Comparison of ENCODE assay signal across 19 cellular contexts in the genomic region with DNA sequence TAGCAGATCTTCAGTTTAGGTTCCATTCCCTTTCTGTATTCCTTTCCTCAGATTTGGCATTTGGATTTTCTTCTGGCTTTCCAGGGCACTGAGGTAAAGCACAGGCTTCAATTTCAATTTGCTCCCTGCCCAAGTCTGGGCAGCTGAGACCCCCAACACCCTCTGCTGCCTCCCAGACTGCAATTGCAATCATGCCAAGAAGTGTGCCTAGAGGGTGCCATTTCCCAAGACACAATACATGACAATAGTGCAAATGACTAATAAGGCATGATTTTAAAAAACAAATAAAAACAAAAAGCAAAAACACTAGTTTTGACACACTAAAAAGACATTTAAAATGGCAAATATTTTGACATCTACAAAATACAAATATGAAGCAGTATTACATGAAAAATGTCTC.
DNase-seq lines count a peak whose midpoint lies in the region; ATAC-seq, FAIRE-seq and TF ChIP-seq lines count a peak whose summit lies in the region.
"Had no signal": no experiment of that assay in that cellular context is flagged by ENCODE, and none has a peak within 500 bp of the region (broad histone marks: within the 10 kb centered on the region; RNA-seq: fewer than 3 reads in every experiment).

No MANE protein-coding gene starts in this region.

- H3K4me3 ChIP-seq in Loucy (ENCODE audit: low read length, poor library complexity, severe bottlenecking) (no peak overlapping the region), H1 (ENCODE audit: extremely low read depth in 1 of 4, insufficient read depth in 2 of 4, low read depth in 3 of 4, low read length in 4 of 4) (no peak overlapping the region), neural progenitor cell (no peak overlapping the region)
- H3K4me3 ChIP-seq: GM23338 had no signal

- H3K36me3 Mint-ChIP-seq in H9 (ENCODE audit: insufficient read depth in 1 of 3, low read depth in 3 of 3) (no peaks in the 10 kb centered on the region), neural progenitor cell (no peaks in the 10 kb centered on the region)
- no peaks in the 10 kb centered on the region for H3K36me3 Mint-ChIP-seq in CD4-positive, alpha-beta T cell (ENCODE audit: low read depth)
- H3K36me3 Mint-ChIP-seq: CD8-positive, alpha-beta T cell had no signal

- H3K27ac Mint-ChIP-seq in H9 (0 out of 7 replicates have a peak overlapping the region, but pooled peaks of 1 of the 3 experiments have one; percentile 55), neural progenitor cell (no peak overlapping the region)
- H3K27ac Mint-ChIP-seq in CD4-positive, alpha-beta T cell: no peak overlapping the region
- H3K27ac Mint-ChIP-seq: CD8-positive, alpha-beta T cell; GM23338 had no signal

- H2AK5ac ChIP-seq in H9 (ENCODE audit: insufficient read length, low read length) (no peak overlapping the region), H1 (ENCODE audit: low read depth, low read length) (no peak overlapping the region)

- H2BK20ac ChIP-seq in H9 (ENCODE audit: low read depth, low read length, poor library complexity, severe bottlenecking) (no peak overlapping the region), H1 (ENCODE audit: low read length) (no peak overlapping the region)

- no peak overlapping the region for H3K18ac ChIP-seq in H9 (ENCODE audit: insufficient read length, low read depth, low read length)
- no peak overlapping the region for H3K18ac ChIP-seq in H1 (ENCODE audit: extremely low read depth, low read length)

- H2BK15ac ChIP-seq in H9 (ENCODE audit: low read depth, low read length) (no peak overlapping the region), H1 (ENCODE audit: low read length) (no peak overlapping the region)

- H3K4me1 Mint-ChIP-seq in H9 (no peaks in the 10 kb centered on the region), neural progenitor cell (peaks cover 8% of the 10 kb centered on the region)
- H3K4me1 Mint-ChIP-seq in CD4-positive, alpha-beta T cell (ENCODE audit: low read depth): peaks cover 15% of the 10 kb centered on the region
- H3K4me1 Mint-ChIP-seq: GM23338 had no signal

- no peak overlapping the region for H3K23ac ChIP-seq in H9 (ENCODE audit: insufficient read length, low read depth, low read length)
- no peak overlapping the region for H3K23ac ChIP-seq in H1 (ENCODE audit: insufficient read length)

- H3K4me1 ChIP-seq in H9 (ENCODE audit: insufficient read depth, low read length) (no peaks in the 10 kb centered on the region), Loucy (ENCODE audit: insufficient read depth, low read length, poor library complexity, severe bottlenecking) (no peaks in the 10 kb centered on the region), H1 (replicated peaks in 1 of 4; ENCODE audit: control insufficient read depth in 3 of 4, insufficient read depth in 4 of 4, low read length in 3 of 4) (no peaks in the 10 kb centered on the region), neural progenitor cell (peaks cover 14% of the 10 kb centered on the region)
- H3K4me1 ChIP-seq: Caco-2 had no signal

- POLR2A ChIA-PET in H1 (lab: Charles Lee; ENCODE audit: partially characterized antibody): no interaction called here
- POLR2A ChIA-PET in CD4-positive, alpha-beta T cell (lab: Charles Lee): no interaction called here

- H2BK5ac ChIP-seq in H9 (ENCODE audit: insufficient read length, low read length) (no peak overlapping the region), H1 (ENCODE audit: low read depth, low read length) (no peak overlapping the region)

- CTCF ChIA-PET in H1 (lab: Charles Lee; ENCODE audit: partially characterized antibody): interaction anchor here (1.2 kb wide), 2 partner anchors 10 to 52 kb away, joined by 3 read pairs; no protein-coding TSS in a partner anchor
- CTCF ChIA-PET in CD4-positive, alpha-beta T cell (lab: Charles Lee): no interaction called here

- H2AFZ ChIP-seq in H9 (ENCODE audit: low read length): no peak overlapping the region
- no peak overlapping the region for H2AFZ ChIP-seq in Loucy (ENCODE audit: low read length)
- H2AFZ ChIP-seq in H1 (ENCODE audit: low read length): no peak overlapping the region
- H2AFZ ChIP-seq in neural progenitor cell (replicated peaks): no peak overlapping the region
- H2AFZ ChIP-seq: GM23338 had no signal

- FAIRE-seq in H1 (lab: Jason Lieb, UNC): no peak
- FAIRE-seq: GM19239, H54 had no signal

- H3K36me3 ChIP-seq in Loucy (ENCODE audit: insufficient read depth, low read length) (no peaks in the 10 kb centered on the region), H1 (ENCODE audit: control insufficient read depth in 2 of 4, insufficient read depth in 4 of 4, low read length in 3 of 4) (no peaks in the 10 kb centered on the region), neural progenitor cell (no peaks in the 10 kb centered on the region)

- H3K4me3 Mint-ChIP-seq in H9 (no peak overlapping the region), neural progenitor cell (no peak overlapping the region)
- no peak overlapping the region for H3K4me3 Mint-ChIP-seq in CD4-positive, alpha-beta T cell
- H3K4me3 Mint-ChIP-seq: CD8-positive, alpha-beta T cell; GM23338 had no signal

- H3T11ph ChIP-seq in H9 (ENCODE audit: low read length): no peak overlapping the region

- H3K27me3 Mint-ChIP-seq in H9 (ENCODE audit: low read depth): no peaks in the 10 kb centered on the region; the same call in 1 of the 2 replicates
- no peaks in the 10 kb centered on the region for H3K27me3 Mint-ChIP-seq in neural progenitor cell (ENCODE audit: insufficient read depth, low read depth)
- H3K27me3 Mint-ChIP-seq in CD4-positive, alpha-beta T cell: no peaks in the 10 kb centered on the region

- no peaks in the 10 kb centered on the region for H3K9me2 ChIP-seq in Loucy (replicated peaks; ENCODE audit: low read depth, low read length)

- intact Hi-C loops in CD4-positive, alpha-beta T cell (cut with DNase I, micrococcal nuclease): no loop called here

- H3K56ac ChIP-seq in H9 (ENCODE audit: insufficient read length, low read depth, low read length) (no peak overlapping the region), H1 (replicated peaks; ENCODE audit: insufficient read length, low read depth, low read length) (no peak overlapping the region)

- no peak for TF ChIP-seq POLR2A in H1 (IDR thresholded peaks at IDR 0.05; ENCODE audit: control extremely low read depth in 1 of 2, low read depth in 2 of 2, low read length in 2 of 2)

- no peak overlapping the region for H3K14ac ChIP-seq in H9 (ENCODE audit: insufficient read depth, low read length)
- no peak overlapping the region for H3K14ac ChIP-seq in H1 (ENCODE audit: insufficient read length)

- H2BK12ac ChIP-seq in H9 (ENCODE audit: insufficient read length, low read depth, low read length) (no peak overlapping the region), H1 (ENCODE audit: low read depth, low read length) (no peak overlapping the region)

- H4K91ac ChIP-seq in H9 (ENCODE audit: insufficient read length, low read depth, low read length): no peak overlapping the region
- no peak overlapping the region for H4K91ac ChIP-seq in H1 (replicated peaks; ENCODE audit: insufficient read length, low read length)

- ATAC-seq in HG02610 (IDR thresholded peaks at IDR 0.05; ENCODE audit: unreplicated experiment): no peak
- ATAC-seq in CD4-positive, alpha-beta T cell (ENCODE audit: poor library complexity): no peak
- ATAC-seq: CD8-positive, alpha-beta T cell; GM23338 had no signal

- peak; percentile 23; the same call in 1 of the 3 replicates for TF ChIP-seq CTCF in H9 (conservative IDR thresholded peaks at IDR 0.05)
- TF ChIP-seq CTCF in Loucy (conservative IDR thresholded peaks at IDR 0.05; ENCODE audit: low read length): peak; percentile 39
- no peak for TF ChIP-seq CTCF in H1 (IDR thresholded peaks at IDR 0.05; ENCODE audit: control extremely low read depth in 1 of 3, insufficient read depth in 1 of 3, low read depth in 1 of 3, low read length in 3 of 3)
- peak; percentile 10 for TF ChIP-seq CTCF in neural progenitor cell (IDR thresholded peaks at IDR 0.05)
- TF ChIP-seq CTCF in CD4-positive, alpha-beta T cell (IDR thresholded peaks at IDR 0.05): no peak

- H3K9me3 ChIP-seq in H9 (ENCODE audit: control insufficient read depth, low read depth, low read length) (no peaks in the 10 kb centered on the region), Loucy (ENCODE audit: insufficient read depth, low read depth, low read length) (no peaks in the 10 kb centered on the region), H1 (ENCODE audit: insufficient read depth in 2 of 2, low read depth in 1 of 2, low read length in 1 of 2) (no peaks in the 10 kb centered on the region), neural progenitor cell (ENCODE audit: low read depth) (no peaks in the 10 kb centered on the region)
- H3K9me3 ChIP-seq in CD4-positive, alpha-beta T cell (ENCODE audit: control insufficient read depth, low read length): no peaks in the 10 kb centered on the region
- H3K9me3 ChIP-seq: Caco-2 had no signal

- no peaks in the 10 kb centered on the region for H3K27me3 ChIP-seq in H9 (ENCODE audit: insufficient read depth, low read length)
- no peaks in the 10 kb centered on the region for H3K27me3 ChIP-seq in Loucy (ENCODE audit: insufficient read depth, low read length, poor library complexity, severe bottlenecking)
- H3K27me3 ChIP-seq in H1 (replicated peaks in 1 of 4; ENCODE audit: control insufficient read depth in 3 of 4, extremely low read depth in 1 of 4, insufficient read depth in 3 of 4, low read length in 3 of 4): no peaks in the 10 kb centered on the region; a peak in 1 of 7 replicates
- H3K27me3 ChIP-seq in neural progenitor cell: no peaks in the 10 kb centered on the region
- no peaks in the 10 kb centered on the region for H3K27me3 ChIP-seq in CD4-positive, alpha-beta T cell (ENCODE audit: control insufficient read depth, insufficient read depth, low read length)

- H3F3A ChIP-seq in Loucy (ENCODE audit: low read depth) (no peaks in the 10 kb centered on the region), neural progenitor cell (ENCODE audit: low read depth) (no peaks in the 10 kb centered on the region)

- H4K5ac ChIP-seq in H9 (ENCODE audit: insufficient read length, low read depth, low read length) (no peak overlapping the region), H1 (ENCODE audit: insufficient read length, low read depth, low read length) (no peak overlapping the region)

- no peak for DNase-seq in H9
- no peak for DNase-seq in H1 (ENCODE audit: low read depth in 1 of 2, low spot score in 2 of 2)
- DNase-seq in neural progenitor cell (ENCODE audit: low spot score): no peak
- DNase-seq in NCI-H1436 treated with DMSO at 0.1 percent for 48 hours (lab: John Stamatoyannopoulos, UW): no peak
- no peak for DNase-seq in T-helper 9 cell
- DNase-seq in CD4-positive, alpha-beta T cell: no peak
- DNase-seq: C1 segment of cervical spinal cord; Caco-2; CD8-positive, alpha-beta T cell; DMS 273 treated with DMSO at 0.1 percent for 48 hours; DMS53; DMS79 treated with DMSO at 0.1 percent for 48 hours; GF-D8; HCEC 1CT had no signal

- no peak overlapping the region for H3K9ac ChIP-seq in H9 (ENCODE audit: extremely low read depth, insufficient read length, low read length)
- no peak overlapping the region for H3K9ac ChIP-seq in Loucy (ENCODE audit: low read depth, low read length, poor library complexity, severe bottlenecking)
- H3K9ac ChIP-seq in H1 (replicated peaks in 1 of 4; ENCODE audit: extremely low read depth in 1 of 4, low read depth in 3 of 4, low read length in 3 of 4): no peak overlapping the region
- H3K9ac ChIP-seq in neural progenitor cell: no peak overlapping the region

- H4K8ac ChIP-seq in H9 (replicated peaks; ENCODE audit: insufficient read length, low read depth, low read length): no peak overlapping the region
- no peak overlapping the region for H4K8ac ChIP-seq in H1 (ENCODE audit: extremely low read depth, insufficient read depth, low read length)

- H3K79me1 ChIP-seq in H9 (ENCODE audit: insufficient read depth, low read depth, low read length, poor library complexity, severe bottlenecking) (no peaks in the 10 kb centered on the region), H1 (ENCODE audit: low read depth, low read length) (no peaks in the 10 kb centered on the region)

- TF ChIP-seq RAD21 in H1 (IDR thresholded peaks at IDR 0.05 in 1 of 2, conservative IDR thresholded peaks at IDR 0.05 in 1 of 2; ENCODE audit: low read depth in 2 of 2, low read length in 2 of 2): peak; percentile 24 to 28; a peak in 2 of 4 replicates

- no peak overlapping the region for H3K4me2 ChIP-seq in H9 (ENCODE audit: insufficient read depth, insufficient read length, low read length)
- no peak overlapping the region for H3K4me2 ChIP-seq in Loucy (ENCODE audit: low read depth, low read length, poor library complexity, severe bottlenecking)
- no peak overlapping the region for H3K4me2 ChIP-seq in H1 (ENCODE audit: insufficient read depth in 1 of 2, low read depth in 2 of 2, low read length in 2 of 2)
- no peak overlapping the region for H3K4me2 ChIP-seq in neural progenitor cell
- H3K4me2 ChIP-seq: GM23338 had no signal

- no peak overlapping the region for H2BK120ac ChIP-seq in H9 (ENCODE audit: low read depth, low read length, poor library complexity, severe bottlenecking)
- H2BK120ac ChIP-seq in H1 (replicated peaks; ENCODE audit: low read depth, low read length): no peak overlapping the region

- no peaks in the 10 kb centered on the region for H3K79me2 ChIP-seq in H9 (ENCODE audit: insufficient read depth, low read length)
- no peaks in the 10 kb centered on the region for H3K79me2 ChIP-seq in Loucy (ENCODE audit: insufficient read depth, low read length)
- H3K79me2 ChIP-seq in H1 (ENCODE audit: control insufficient read depth in 1 of 2, insufficient read depth in 2 of 2, low read length in 2 of 2): no peaks in the 10 kb centered on the region
- H3K79me2 ChIP-seq in neural progenitor cell (ENCODE audit: low read depth): no peaks in the 10 kb centered on the region

- no peak for TF ChIP-seq EP300 in H1 (IDR thresholded peaks at IDR 0.05; ENCODE audit: borderline replicate concordance in 1 of 2, low read depth in 2 of 2, low read length in 2 of 2)

- H3K23me2 ChIP-seq in H9 (ENCODE audit: insufficient read length, low read depth, low read length, poor library complexity, severe bottlenecking) (no peaks in the 10 kb centered on the region), H1 (ENCODE audit: low read depth, low read length) (no peaks in the 10 kb centered on the region; the same call in 1 of the 2 replicates)

- H3K4ac ChIP-seq in H9 (ENCODE audit: low read depth, low read length) (no peak overlapping the region), H1 (replicated peaks; ENCODE audit: insufficient read length, low read depth, low read length) (no peak overlapping the region)

- H3K9me3 Mint-ChIP-seq in H9: no peaks in the 10 kb centered on the region
- no peaks in the 10 kb centered on the region for H3K9me3 Mint-ChIP-seq in neural progenitor cell
- no peaks in the 10 kb centered on the region for H3K9me3 Mint-ChIP-seq in CD4-positive, alpha-beta T cell
- H3K9me3 Mint-ChIP-seq: CD8-positive, alpha-beta T cell; GM23338 had no signal

- H3K27ac ChIP-seq in H9 (ENCODE audit: insufficient read length, low read depth, low read length) (no peak overlapping the region), H1 (ENCODE audit: low read depth, low read length) (no peak overlapping the region), neural progenitor cell (no peak overlapping the region)
- H3K27ac ChIP-seq in CD4-positive, alpha-beta T cell (ENCODE audit: low read depth, low read length): no peak overlapping the region

- H4K20me1 ChIP-seq in H9 (ENCODE audit: control insufficient read depth, insufficient read depth, insufficient read length) (peaks cover 3% of the 10 kb centered on the region), Loucy (ENCODE audit: insufficient read depth, low read length, poor library complexity, severe bottlenecking) (no peaks in the 10 kb centered on the region), H1 (replicated peaks in 1 of 2; ENCODE audit: control insufficient read depth in 1 of 2, insufficient read depth in 2 of 2, low read length in 2 of 2) (no peaks in the 10 kb centered on the region), neural progenitor cell (ENCODE audit: low read depth) (no peaks in the 10 kb centered on the region)

Comparison
In these comparisons a context has a peak if more than half of its experiments do, and no peak if none do; other contexts are left out.
1. CTCF ChIP-seq: peak in H9 (single experiment), Loucy (single experiment) and neural progenitor cell (single experiment); none in H1 (0 of 3) and CD4-positive, alpha-beta T cell (single experiment).